16 cellular contexts compared by ENCODE assay signal in genomic region chr2:177905640-177906039, GRCh38.
DNase-seq lines count a peak whose midpoint lies in the region; ATAC-seq and TF ChIP-seq lines count a peak whose summit lies in the region.
"Had no signal": no experiment of that assay in that cellular context is flagged by ENCODE, and none has a peak within 500 bp of the region (broad histone marks: within the 10 kb centered on the region; RNA-seq: fewer than 3 reads in every experiment).

No MANE protein-coding gene starts in this region.

- H3K9me2 ChIP-seq in SU-DHL-6 (replicated peaks; ENCODE audit: insufficient read depth, low read length) = no peaks in the 10 kb centered on the region
- H3K9me2 ChIP-seq: SK-N-SH had no signal

- H3K27ac ChIP-seq in SU-DHL-6 (ENCODE audit: low read depth, low read length) (no peak overlapping the region), neuronal stem cell (replicated peaks; ENCODE audit: low read length) (no peak overlapping the region)
- H3K27ac ChIP-seq: esophagus muscularis mucosa, gastrocnemius medialis, pancreas, RWPE1, thoracic aorta, VCaP had no signal

- no peak overlapping the region for H3K4ac ChIP-seq in neuronal stem cell (ENCODE audit: low read length)

- no peaks in the 10 kb centered on the region for H3K9me3 ChIP-seq in SU-DHL-6 (ENCODE audit: insufficient read depth, low read length)
- no peaks in the 10 kb centered on the region for H3K9me3 ChIP-seq in neuronal stem cell (replicated peaks in 1 of 2; ENCODE audit: control insufficient read depth in 2 of 2, insufficient read depth in 1 of 2, low read depth in 1 of 2, low read length in 2 of 2)
- H3K9me3 ChIP-seq: gastrocnemius medialis, pancreas, SK-N-SH, thoracic aorta had no signal

- H4K20me1 ChIP-seq in SU-DHL-6 (ENCODE audit: low read depth, low read length) = no peaks in the 10 kb centered on the region

- no peaks in the 10 kb centered on the region for H3K36me3 ChIP-seq in SU-DHL-6 (ENCODE audit: low read length)
- H3K36me3 ChIP-seq in neuronal stem cell (replicated peaks in 1 of 2; ENCODE audit: control insufficient read depth in 2 of 2, insufficient read depth in 2 of 2, low read length in 2 of 2) = no peaks in the 10 kb centered on the region
- H3K36me3 ChIP-seq: esophagus muscularis mucosa, gastrocnemius medialis, pancreas, thoracic aorta had no signal

- no peak overlapping the region for H3K18ac ChIP-seq in neuronal stem cell (ENCODE audit: low read length)

- peak; percentile 8 for ATAC-seq in GM18868 (IDR thresholded peaks at IDR 0.05; ENCODE audit: unreplicated experiment)
- ATAC-seq in HG03025 (IDR thresholded peaks at IDR 0.05; ENCODE audit: low FRiP score, unreplicated experiment) = peak; percentile 8

- H4K91ac ChIP-seq in neuronal stem cell (ENCODE audit: low read depth, low read length, poor library complexity) = no peak overlapping the region

- H2AFZ ChIP-seq in SU-DHL-6 (ENCODE audit: low read depth, low read length, severe bottlenecking) (peak overlapping the region; percentile 28), neuronal stem cell (ENCODE audit: low read length) (peak overlapping the region; percentile 67)

- H2BK5ac ChIP-seq in neuronal stem cell (ENCODE audit: low read length) = no peak overlapping the region

- no peak overlapping the region for H2BK12ac ChIP-seq in neuronal stem cell (ENCODE audit: low read length)

- H3K79me1 ChIP-seq in neuronal stem cell (ENCODE audit: low read depth, low read length) = no peaks in the 10 kb centered on the region

- no peak for TF ChIP-seq CTCF in SU-DHL-6 (IDR thresholded peaks at IDR 0.05; ENCODE audit: insufficient read depth, low read length, poor library complexity, severe bottlenecking)

- H2AK5ac ChIP-seq in neuronal stem cell (ENCODE audit: low read depth, low read length) = no peak overlapping the region

- no peak overlapping the region for H3K4me3 ChIP-seq in SU-DHL-6 (ENCODE audit: insufficient read depth, low read length, poor library complexity, severe bottlenecking)
- H3K4me3 ChIP-seq in neuronal stem cell (ENCODE audit: low read length in 2 of 2) = no peak overlapping the region
- H3K4me3 ChIP-seq: esophagus muscularis mucosa, gastrocnemius medialis, pancreas, thoracic aorta had no signal

- DNase-seq in neuronal stem cell (ENCODE audit: low spot score) (no peak), medulla oblongata (ENCODE audit: extremely low spot score) (no peak), SHP77 treated with DMSO at 0.1 percent for 48 hours (lab: John Stamatoyannopoulos, UW) (no peak), NAMALWA (ENCODE audit: low spot score) (no peak), NCI-H1436 treated with DMSO at 0.1 percent for 48 hours (lab: John Stamatoyannopoulos, UW) (no peak)
- DNase-seq: amniotic stem cell had no signal

- no peak overlapping the region for H3K23ac ChIP-seq in neuronal stem cell (ENCODE audit: low read depth, low read length, poor library complexity)

- H3K4me1 ChIP-seq in neuronal stem cell (ENCODE audit: control insufficient read depth in 2 of 2, insufficient read depth in 1 of 2, low read depth in 1 of 2, low read length in 2 of 2) = peaks cover 0 to 7% of the 10 kb centered on the region in 2 donors
- H3K4me1 ChIP-seq: pancreas had no signal

- WGBS in neuronal stem cell (ENCODE audit: extremely low coverage in 2 of 2, insufficient read length in 2 of 2, insufficient replicate concordance in 1 of 2), 2 donors = no CpG with 5 or more reads among the region's 2 CpGs

- no peak overlapping the region for H3K14ac ChIP-seq in neuronal stem cell (ENCODE audit: low read length)

- no peak overlapping the region for H3K9ac ChIP-seq in SU-DHL-6 (ENCODE audit: low read length)
- H3K9ac ChIP-seq in neuronal stem cell (ENCODE audit: low read depth, low read length, poor library complexity) = no peak overlapping the region
- H3K9ac ChIP-seq: SK-N-SH had no signal

- H4K8ac ChIP-seq in neuronal stem cell (ENCODE audit: low read depth, low read length) = no peak overlapping the region

- no peaks in the 10 kb centered on the region for H3K79me2 ChIP-seq in SU-DHL-6 (ENCODE audit: insufficient read depth, low read length)

- no peak overlapping the region for H2BK120ac ChIP-seq in neuronal stem cell (ENCODE audit: low read depth, low read length)

- H3K27me3 ChIP-seq in SU-DHL-6 (ENCODE audit: low read length) (no peaks in the 10 kb centered on the region), neuronal stem cell (ENCODE audit: control insufficient read depth in 3 of 3, insufficient read depth in 3 of 3, low read depth in 1 of 3, low read length in 3 of 3) (no peaks in the 10 kb centered on the region)
- H3K27me3 ChIP-seq: esophagus muscularis mucosa, gastrocnemius medialis, pancreas had no signal

- H3F3A ChIP-seq in SU-DHL-6 (ENCODE audit: insufficient read depth) = no peaks in the 10 kb centered on the region

- H2BK15ac ChIP-seq in neuronal stem cell (ENCODE audit: low read length) = no peak overlapping the region

- H3K4me2 ChIP-seq in SU-DHL-6 (ENCODE audit: low read depth, low read length, poor library complexity, severe bottlenecking) = peak overlapping the region; percentile 18
- no peak overlapping the region for H3K4me2 ChIP-seq in neuronal stem cell (ENCODE audit: insufficient read depth, low read length, poor library complexity, severe bottlenecking)
- H3K4me2 ChIP-seq: SK-N-SH had no signal
